9 cellular contexts compared by ENCODE assay signal in the genomic region with DNA sequence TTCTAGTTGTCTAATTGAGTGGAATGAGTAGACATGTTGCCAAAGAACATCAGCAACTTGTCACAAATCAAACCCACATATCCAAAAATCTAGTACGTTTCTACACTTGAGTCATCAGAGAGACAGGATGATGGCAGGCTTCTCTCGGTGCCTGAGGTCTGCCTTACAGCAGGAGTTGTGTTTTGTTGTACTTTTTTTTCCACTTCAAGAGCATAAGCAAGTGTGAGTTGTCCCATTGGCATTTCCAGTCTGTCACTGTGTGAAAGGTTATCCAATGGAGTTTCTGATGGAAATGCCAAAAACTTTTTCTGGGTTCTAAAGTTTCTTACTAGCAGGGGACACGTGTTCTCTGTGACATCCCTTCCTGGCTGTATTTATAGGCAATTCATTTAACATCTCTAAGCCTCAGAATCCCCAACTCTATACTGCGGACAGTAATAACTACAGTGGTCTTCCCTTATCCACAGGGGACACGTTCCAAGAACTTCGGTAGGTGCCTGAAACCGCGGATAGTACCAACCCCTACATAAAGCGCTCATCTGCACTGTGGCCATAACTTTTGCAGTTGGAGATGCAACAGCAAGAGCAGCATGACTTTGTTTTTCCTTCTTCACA.
A peak's percentile ranks its signal among the peaks of the same experiment; 100 is the strongest.
DNase-seq lines count a peak whose midpoint lies in the region; ATAC-seq and TF ChIP-seq lines count a peak whose summit lies in the region.
"Had no signal": no experiment of that assay in that cellular context is flagged by ENCODE, and none has a peak within 500 bp of the region (broad histone marks: within the 10 kb centered on the region; RNA-seq: fewer than 3 reads in every experiment).

No MANE protein-coding gene starts in this region.

- no peak for TF ChIP-seq CTCF in PC-9 (conservative IDR thresholded peaks at IDR 0.05)
- TF ChIP-seq CTCF in mammary epithelial cell (conservative IDR thresholded peaks at IDR 0.05 in 1 of 2, IDR thresholded peaks at IDR 0.05 in 1 of 2; ENCODE audit: extremely low read depth in 1 of 2, insufficient read depth in 1 of 2, low read depth in 1 of 2, low read length in 2 of 2) = no peak
- no peak for TF ChIP-seq CTCF in GM10266 (IDR thresholded peaks at IDR 0.05; ENCODE audit: control insufficient read depth, insufficient read depth, low read depth, missing control alignments)
- no peak for TF ChIP-seq CTCF in adrenal gland (IDR thresholded peaks at IDR 0.05)

- no peak overlapping the region for H3K9ac ChIP-seq in mammary epithelial cell (ENCODE audit: insufficient read depth, low read length)

- H3K4me3 ChIP-seq in PC-9 (no peak overlapping the region), mammary epithelial cell (replicated peaks in 1 of 3; ENCODE audit: insufficient read depth in 1 of 3, low read depth in 2 of 3, low read length in 3 of 3) (no peak overlapping the region), adrenal gland (no peak overlapping the region)
- H3K4me3 ChIP-seq: uterus had no signal

- H4K20me1 ChIP-seq in PC-9 (ENCODE audit: insufficient read depth) (no peaks in the 10 kb centered on the region), mammary epithelial cell (ENCODE audit: insufficient read depth, low read length) (no peaks in the 10 kb centered on the region)

- WGBS in mammary epithelial cell (ENCODE audit: low coverage, missing lambda C conversion rate) = 70% methylated on average over 9 of the region's 9 CpGs
- WGBS in adrenal gland, 4 donors = 79 to 82% (median 80%) methylated on average over 9 of the region's 9 CpGs

- BruUV-seq in PC-9 (replicated peaks; lab: Mats Ljungman, UMichigan) (no TSS peak), mammary epithelial cell (replicated peaks; lab: Mats Ljungman, UMichigan) (no TSS peak)

- H3K27me3 ChIP-seq in PC-9 (ENCODE audit: insufficient read depth, low read depth) = no peaks in the 10 kb centered on the region
- H3K27me3 ChIP-seq in mammary epithelial cell (ENCODE audit: insufficient read depth, low read length) = no peaks in the 10 kb centered on the region
- H3K27me3 ChIP-seq in adrenal gland = no peaks in the 10 kb centered on the region
- H3K27me3 ChIP-seq: uterus had no signal

- 0 out of 2 replicates have a peak, but pooled peaks cover 13% of the 10 kb centered on the region for H3F3A ChIP-seq in PC-9 (ENCODE audit: insufficient read depth, low read depth)

- intact Hi-C loops in PC-9 (cut with micrococcal nuclease; ENCODE audit: unreplicated experiment) = no loop called here
- intact Hi-C loops in mammary epithelial cell (cut with micrococcal nuclease) = no loop called here
- intact Hi-C loops in Right ventricle myocardium inferior (cut with DNase I) = no loop called here
- intact Hi-C loops in adrenal gland (cut with DNase I) = no loop called here

- no peak for ATAC-seq in Right ventricle myocardium inferior

- H3K4me1 ChIP-seq in PC-9 (replicated peaks; ENCODE audit: insufficient read depth) (peaks cover 15% of the 10 kb centered on the region), mammary epithelial cell (ENCODE audit: insufficient read depth, low read length) (peaks cover 11% of the 10 kb centered on the region), adrenal gland (replicated peaks in 1 of 2) (no peaks in the 10 kb centered on the region)
- H3K4me1 ChIP-seq: uterus had no signal

- H3K4me2 ChIP-seq in PC-9 = peak overlapping the region; percentile 31
- peak overlapping the region; percentile 63 for H3K4me2 ChIP-seq in mammary epithelial cell (ENCODE audit: insufficient read depth, low read depth, low read length)

- dilution Hi-C loops in mammary epithelial cell (cut with HindIII; ENCODE audit: low sequenced_read_pairs) = no loop called here

- no peak for TF ChIP-seq POLR2A in adrenal gland (IDR thresholded peaks at IDR 0.05)

- H3K79me2 ChIP-seq in PC-9 (ENCODE audit: low read depth) = no peaks in the 10 kb centered on the region
- no peaks in the 10 kb centered on the region for H3K79me2 ChIP-seq in mammary epithelial cell (ENCODE audit: insufficient read depth, low read length)

- H3K9me2 ChIP-seq in PC-9 (ENCODE audit: insufficient read depth) = no peaks in the 10 kb centered on the region

- peak overlapping the region; percentile 26; the same call in 1 of the 2 replicates for H2AFZ ChIP-seq in PC-9
- H2AFZ ChIP-seq in mammary epithelial cell (ENCODE audit: low read depth, low read length) = peak overlapping the region; percentile 16

- H3K27ac ChIP-seq in PC-9 (no peak overlapping the region), mammary epithelial cell (ENCODE audit: insufficient read depth, low read depth, low read length) (no peak overlapping the region), adrenal gland (no peak overlapping the region)
- H3K27ac ChIP-seq: uterus had no signal

- H3K9me3 ChIP-seq in PC-9 (ENCODE audit: insufficient read depth, low read depth) = no peaks in the 10 kb centered on the region; the same call in 1 of the 2 replicates
- H3K9me3 ChIP-seq in mammary epithelial cell (replicated peaks; ENCODE audit: insufficient read depth, low read length) = no peaks in the 10 kb centered on the region
- H3K9me3 ChIP-seq in adrenal gland (replicated peaks in 1 of 3) = no peaks in the 10 kb centered on the region
- H3K9me3 ChIP-seq: uterus had no signal

- in situ Hi-C loops in Caki2 (cut with HindIII; ENCODE audit: low pct_unique_long_range_greater_than_20kb, low sequenced_read_pairs) = no loop called here
- in situ Hi-C loops in mammary epithelial cell (cut with MboI; ENCODE audit: low sequenced_read_pairs in 2 of 2) = no loop called here

- no peaks in the 10 kb centered on the region for H3K36me3 ChIP-seq in PC-9 (ENCODE audit: low read depth)
- no peaks in the 10 kb centered on the region for H3K36me3 ChIP-seq in mammary epithelial cell (ENCODE audit: insufficient read depth, low read length)
- H3K36me3 ChIP-seq in adrenal gland (replicated peaks in 1 of 2) = no peaks in the 10 kb centered on the region
- H3K36me3 ChIP-seq: uterus had no signal

- CTCF ChIA-PET in PC-9 (lab: Charles Lee) = no interaction called here
- CTCF ChIA-PET in mammary epithelial cell (lab: Charles Lee; ENCODE audit: low non-redundant PET) = no interaction called here

- peak; percentile 62 for DNase-seq in Caki2 (ENCODE audit: low read depth)
- DNase-seq in PC-9 = no peak
- DNase-seq in mammary epithelial cell = peak; percentile 74
- DNase-seq in pulmonary artery endothelial cell (ENCODE audit: low read depth, low spot score) = peak; percentile 68
- no peak for DNase-seq in GM10266 (ENCODE audit: extremely low spot score)
- DNase-seq in SW480 (ENCODE audit: low spot score) = no peak
- no peak for DNase-seq in Right ventricle myocardium inferior (ENCODE audit: missing footprints)
- no peak for DNase-seq in adrenal gland

- POLR2A ChIA-PET in PC-9 (lab: Charles Lee; ENCODE audit: unreplicated experiment) = no interaction called here

Comparison
In these comparisons a context has a peak if more than half of its experiments do, and no peak if none do; other contexts are left out.
1. DNase-seq: peak in Caki2 (single experiment), mammary epithelial cell (single experiment) and pulmonary artery endothelial cell (single experiment); none in PC-9 (0 of 2), GM10266 (single experiment), SW480 (single experiment), Right ventricle myocardium inferior (single experiment) and adrenal gland (0 of 7).